Comparison of ENCODE assay signal across 24 cellular contexts in the genomic region with DNA sequence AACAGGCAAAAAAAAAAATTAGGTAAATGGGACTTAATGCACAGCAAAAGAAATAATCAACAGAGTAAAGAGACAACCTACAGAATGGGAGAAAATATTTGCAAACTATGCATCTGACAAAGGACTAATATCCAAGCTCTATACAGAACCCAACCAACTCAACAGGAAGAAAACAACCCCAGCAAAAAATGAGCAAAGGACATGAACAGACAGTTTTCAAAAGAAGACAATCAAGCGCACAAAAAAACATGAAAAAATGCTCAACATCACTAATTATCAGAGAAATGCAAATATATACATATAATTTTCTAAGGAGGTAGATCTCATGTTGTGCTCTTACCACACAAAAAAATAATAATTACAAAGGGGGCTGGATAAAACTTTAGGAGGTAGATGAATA.
"Had no signal": no experiment of that assay in that cellular context is flagged by ENCODE, and none has a peak within 500 bp of the region (broad histone marks: within the 10 kb centered on the region; RNA-seq: fewer than 3 reads in every experiment).

No MANE protein-coding gene starts in this region.

- H3K27ac ChIP-seq: brain microvascular endothelial cell, colonic mucosa, esophagus squamous epithelium, gastroesophageal sphincter had no signal

- ATAC-seq: activated CD4-positive, alpha-beta T cell treated with anti-CD3 and anti-CD28 coated beads for 36 hours; activated CD8-positive, alpha-beta memory T cell treated with anti-CD3 and anti-CD28 coated beads, Interleukin-2, amount 10 ng/mL, durations not matched to agents 7 days and 5 days; activated CD8-positive, alpha-beta T cell treated with anti-CD3 and anti-CD28 coated beads, Interleukin-2, amount 10 ng/mL, durations not matched to agents 7 days and 5 days; activated naive CD4-positive, alpha-beta T cell treated with anti-CD3 and anti-CD28 coated beads, Interleukin-2, amount 50 U/mL, for 72 hours; activated T-cell treated with anti-CD3 and anti-CD28 coated beads, Interleukin-2, amount 50 U/mL, for 72 hours; gastroesophageal sphincter had no signal

- H3K9me3 ChIP-seq: colonic mucosa, esophagus squamous epithelium, gastroesophageal sphincter had no signal

- DNase-seq: activated CD4-positive, alpha-beta memory T cell treated with anti-CD3 and anti-CD28 coated beads for 36 hours; activated CD4-positive, alpha-beta T cell treated with anti-CD3 and anti-CD28 coated beads for 36 hours; activated CD4-positive, alpha-beta T cell treated with anti-CD3 and anti-CD28 coated beads, Interleukin-2, amount 10 ng/mL, durations not matched to agents 24 days and 14 days; activated CD4-positive, CD25-positive, alpha-beta regulatory T cell; activated CD4-positive, CD25-positive, alpha-beta regulatory T cell treated with anti-CD3 and anti-CD28 coated beads, Interleukin-2, amount 50 U/mL, for 72 hours; activated CD8-positive, alpha-beta memory T cell treated with anti-CD3 and anti-CD28 coated beads, Interleukin-2, amount 10 ng/mL, durations not matched to agents 7 days and 5 days; activated CD8-positive, alpha-beta memory T cell treated with anti-CD3 and anti-CD28 coated beads, Interleukin-2, amount 50 U/mL, for 4 hours; activated CD8-positive, alpha-beta T cell treated with anti-CD3 and anti-CD28 coated beads, Interleukin-2, amount 10 ng/mL, durations not matched to agents 7 days and 5 days; activated gamma-delta T cell; activated naive CD4-positive, alpha-beta T cell; activated naive CD4-positive, alpha-beta T cell treated with anti-CD3 and anti-CD28 coated beads, Interleukin-2, amount 10 ng/mL, durations not matched to agents 7 days and 5 days; activated naive CD8-positive, alpha-beta T cell treated with anti-CD3 and anti-CD28 coated beads, Interleukin-2, amount 10 ng/mL, durations not matched to agents 7 days and 5 days; activated T-cell treated with anti-CD3 and anti-CD28 coated beads, Interleukin-2, amount 50 U/mL, for 24 hours; activated T-cell treated with anti-CD3 and anti-CD28 coated beads, Interleukin-2, amount 50 U/mL, for 72 hours; anterior cingulate cortex; brain microvascular endothelial cell; colonic mucosa; effector memory CD4-positive, alpha-beta T cell; endodermal cell; esophagus squamous epithelium; foreskin melanocyte; T-helper 2 cell had no signal

- H3K27me3 ChIP-seq: brain microvascular endothelial cell, colonic mucosa, gastroesophageal sphincter had no signal

- H3K36me3 ChIP-seq: brain microvascular endothelial cell, colonic mucosa, esophagus squamous epithelium, gastroesophageal sphincter had no signal

- H3K4me3 ChIP-seq: colonic mucosa, esophagus squamous epithelium, gastroesophageal sphincter had no signal

- H3K4me1 ChIP-seq: colonic mucosa, esophagus squamous epithelium had no signal
